In genomic region chr15:101442272-101442671, GRCh38 we compare ENCODE assay signal across 20 cellular contexts. TPM values are rescaled to one million over a fixed set of nuclear protein-coding genes. Genes with fewer than 3 reads are reported as not detected.
DNase-seq lines count a peak whose midpoint lies in the region; ATAC-seq and TF ChIP-seq lines count a peak whose summit lies in the region.
"Had no signal": no experiment of that assay in that cellular context is flagged by ENCODE, and none has a peak within 500 bp of the region (broad histone marks: within the 10 kb centered on the region; RNA-seq: fewer than 3 reads in every experiment).

No MANE protein-coding gene starts in this region.

- no peaks in the 10 kb centered on the region for H3K36me3 ChIP-seq in right atrium auricular region
- H3K36me3 ChIP-seq in Caco-2 (ENCODE audit: control insufficient read depth, insufficient read depth, low read length) = no peaks in the 10 kb centered on the region
- no peaks in the 10 kb centered on the region for H3K36me3 ChIP-seq in spleen
- H3K36me3 ChIP-seq: BE2C had no signal

- H3K4me3 ChIP-seq in right atrium auricular region (no peak overlapping the region), Caco-2 (ENCODE audit: low read depth, low read length) (no peak overlapping the region), spleen (no peak overlapping the region)
- H3K4me3 ChIP-seq: GM12878 had no signal

- intact Hi-C loops in Right ventricle myocardium superior (cut with DNase I) (no loop called here), Caco-2 (cut with micrococcal nuclease; ENCODE audit: unreplicated experiment) (no loop called here), spleen (cut with DNase I; ENCODE audit: low total_unique reads) (no loop called here), Calu3 (cut with micrococcal nuclease; ENCODE audit: unreplicated experiment) (no loop called here)

- TSS peak; percentile 9 for BruUV-seq in Caco-2 (replicated peaks; lab: Mats Ljungman, UMichigan)
- BruUV-seq in Calu3 (replicated peaks; lab: Mats Ljungman, UMichigan) = no TSS peak

- CTCF ChIA-PET in Caco-2 (lab: Charles Lee) = no interaction called here
- CTCF ChIA-PET in Calu3 (lab: Charles Lee) = interaction anchor here (0.6 kb wide), 1 partner anchor 481 kb away, joined by 3 read pairs; no protein-coding TSS in a partner anchor
- CTCF ChIA-PET in activated CD4-positive, alpha-beta T cell treated with anti-CD3 and anti-CD28 coated beads, Interleukin-2, amount 10 ng/mL, durations not matched to agents 7 days and 5 days (lab: Charles Lee) = no interaction called here

- H3K27me3 Mint-ChIP-seq in Caco-2 (ENCODE audit: insufficient read depth, unreplicated experiment) (no peaks in the 10 kb centered on the region), brain (peaks cover under 1% of the 10 kb centered on the region), Calu3 (ENCODE audit: unreplicated experiment) (no peaks in the 10 kb centered on the region)
- peaks cover 21% of the 10 kb centered on the region for H3K27me3 Mint-ChIP-seq in activated CD4-positive, alpha-beta T cell treated with anti-CD3 and anti-CD28 coated beads, Interleukin-2, amount 10 ng/mL, durations not matched to agents 7 days and 5 days

- 94 to 96% (median 94%) methylated on average over 6 of the region's 6 CpGs for WGBS in spleen, 5 donors

- H3K9me3 ChIP-seq in right atrium auricular region (no peaks in the 10 kb centered on the region), Caco-2 (no peaks in the 10 kb centered on the region), spleen (no peaks in the 10 kb centered on the region)
- H3K9me3 ChIP-seq: BE2C had no signal

- TF ChIP-seq POLR2A in spleen (IDR thresholded peaks at IDR 0.05) = no peak

- no peak overlapping the region for H3K27ac Mint-ChIP-seq in Caco-2 (ENCODE audit: unreplicated experiment)
- peak overlapping the region in 3 of 5 experiments; percentile 0 to 2 (median 1) for H3K27ac Mint-ChIP-seq in brain
- no peak overlapping the region for H3K27ac Mint-ChIP-seq in Calu3 (ENCODE audit: unreplicated experiment)
- no peak overlapping the region for H3K27ac Mint-ChIP-seq in activated CD4-positive, alpha-beta T cell treated with anti-CD3 and anti-CD28 coated beads, Interleukin-2, amount 10 ng/mL, durations not matched to agents 7 days and 5 days
- H3K27ac Mint-ChIP-seq: CD4-positive, alpha-beta memory T cell had no signal

- TF ChIP-seq CTCF in right atrium auricular region (IDR thresholded peaks at IDR 0.05) (no peak), Caco-2 (IDR thresholded peaks at IDR 0.05; ENCODE audit: insufficient read depth in 1 of 2, low read depth in 1 of 2, low read length in 1 of 2, severe bottlenecking in 1 of 2, unreplicated experiment in 1 of 2) (no peak), brain (conservative IDR thresholded peaks at IDR 0.05) (no peak), spleen (IDR thresholded peaks at IDR 0.05 in 8 of 11, conservative IDR thresholded peaks at IDR 0.05 in 3 of 11) (no peak), Calu3 (IDR thresholded peaks at IDR 0.05; ENCODE audit: unreplicated experiment) (no peak)

- H3K9me3 Mint-ChIP-seq in Caco-2 (ENCODE audit: unreplicated experiment) (no peaks in the 10 kb centered on the region), brain (peaks cover 0 to 15% (median 5%) of the 10 kb centered on the region in 5 experiments), Calu3 (ENCODE audit: low read depth, unreplicated experiment) (peaks cover 3% of the 10 kb centered on the region)
- no peaks in the 10 kb centered on the region for H3K9me3 Mint-ChIP-seq in activated CD4-positive, alpha-beta T cell treated with anti-CD3 and anti-CD28 coated beads, Interleukin-2, amount 10 ng/mL, durations not matched to agents 7 days and 5 days

- H3K27me3 ChIP-seq in right atrium auricular region (no peaks in the 10 kb centered on the region), Caco-2 (replicated peaks; ENCODE audit: control insufficient read depth, insufficient read depth, low read length) (no peaks in the 10 kb centered on the region), spleen (replicated peaks in 1 of 7) (peaks cover 0 to under 1% (median 0%) of the 10 kb centered on the region in 7 donors)
- H3K27me3 ChIP-seq: BE2C had no signal

- POLR2A ChIA-PET in Caco-2 (lab: Charles Lee) = no interaction called here
- POLR2A ChIA-PET in activated CD4-positive, alpha-beta T cell treated with anti-CD3 and anti-CD28 coated beads, Interleukin-2, amount 10 ng/mL, durations not matched to agents 7 days and 5 days (lab: Charles Lee) = interaction anchor here (0.6 kb wide), 1 partner anchor 18 kb away, joined by 3 read pairs; no protein-coding TSS in a partner anchor

- H3K4me3 Mint-ChIP-seq in Caco-2 (ENCODE audit: unreplicated experiment) = no peak overlapping the region
- H3K4me3 Mint-ChIP-seq in brain = no peak overlapping the region
- no peak overlapping the region for H3K4me3 Mint-ChIP-seq in Calu3 (ENCODE audit: low read depth, unreplicated experiment)
- H3K4me3 Mint-ChIP-seq in activated CD4-positive, alpha-beta T cell treated with anti-CD3 and anti-CD28 coated beads, Interleukin-2, amount 10 ng/mL, durations not matched to agents 7 days and 5 days = no peak overlapping the region

- peaks cover 26% of the 10 kb centered on the region for H3K36me3 Mint-ChIP-seq in Caco-2 (ENCODE audit: insufficient read depth, unreplicated experiment)
- peaks cover 14% of the 10 kb centered on the region for H3K36me3 Mint-ChIP-seq in brain
- H3K36me3 Mint-ChIP-seq in Calu3 (ENCODE audit: insufficient read depth, unreplicated experiment) = no peaks in the 10 kb centered on the region
- no peaks in the 10 kb centered on the region for H3K36me3 Mint-ChIP-seq in activated CD4-positive, alpha-beta T cell treated with anti-CD3 and anti-CD28 coated beads, Interleukin-2, amount 10 ng/mL, durations not matched to agents 7 days and 5 days (ENCODE audit: low read depth)
- H3K36me3 Mint-ChIP-seq: CD14-positive monocyte had no signal

- no peak for ATAC-seq in Right ventricle myocardium superior (ENCODE audit: poor library complexity)
- ATAC-seq: GM12878, HCT116 had no signal

- H3K4me1 Mint-ChIP-seq in Caco-2 (ENCODE audit: low read depth, unreplicated experiment) = peaks cover 50% of the 10 kb centered on the region
- peaks cover 50% of the 10 kb centered on the region for H3K4me1 Mint-ChIP-seq in brain
- H3K4me1 Mint-ChIP-seq in Calu3 (ENCODE audit: low read depth, unreplicated experiment) = peaks cover 20% of the 10 kb centered on the region
- H3K4me1 Mint-ChIP-seq in activated CD4-positive, alpha-beta T cell treated with anti-CD3 and anti-CD28 coated beads, Interleukin-2, amount 10 ng/mL, durations not matched to agents 7 days and 5 days = peaks cover 1% of the 10 kb centered on the region

- H3K4me1 ChIP-seq in right atrium auricular region (peaks cover 0 to 34% of the 10 kb centered on the region in 2 donors), Caco-2 (peaks cover 59% of the 10 kb centered on the region), spleen (peaks cover 15 to 69% (median 44%) of the 10 kb centered on the region in 6 donors)
- H3K4me1 ChIP-seq: BE2C had no signal

- DNase-seq in right atrium auricular region (ENCODE audit: low spot score) (peak; percentile 40), Right ventricle myocardium superior (no peak), Caco-2 (no peak), spleen (no peak), Calu3 (no peak), NCI-H2107 (lab: John Stamatoyannopoulos, UW) (no peak)
- no peak for DNase-seq in activated CD4-positive, alpha-beta T cell treated with anti-CD3 and anti-CD28 coated beads, Interleukin-2, amount 10 ng/mL, durations not matched to agents 7 days and 5 days
- DNase-seq: ACHN; BE2C; CD4-positive, alpha-beta memory T cell; DMS 273 treated with DMSO at 0.1 percent for 48 hours; DMS53; DND-41; EL; GOT3; H7 had no signal

- H3K27ac ChIP-seq in right atrium auricular region (peak overlapping the region in 1 of 2 donors; percentile 27), spleen (peak overlapping the region in 6 of 8 donors; percentile 41 to 75 (median 56))

RNA-seq across cellular contexts. Expression of gene PCSK6, which starts 47.2 kb away (rescaled TPM):
- total RNA-seq in right atrium auricular region (10 to 100 TPM; 14.4 to 19.9 TPM), Right ventricle myocardium superior (34.7 TPM), Caco-2 (2022) (69.5 and 70.6 TPM in 2 replicates), spleen (100 to 1,000 TPM; 167 to 403 (median 304) TPM), Calu3 (2022) (4.0 and 5.1 TPM in 2 replicates)
- polyA plus RNA-seq in brain (ENCODE audit: insufficient read depth, low read depth, low replicate concordance) (31.9 TPM), spleen (10 to 100 TPM in 2 of 3 donors, 1 to 10 TPM in 1; 10.0 to 39.8 (median 21.7) TPM)
- under 1 TPM; 0.46 to 0.74 TPM for total RNA-seq in activated CD4-positive, alpha-beta T cell treated with anti-CD3 and anti-CD28 coated beads, Interleukin-2, amount 10 ng/mL, durations not matched to agents 7 days and 5 days

Comparison
In these comparisons a context has a peak if more than half of its experiments do, and no peak if none do; other contexts are left out.
1. H3K27ac Mint-ChIP-seq: peak in brain (3 of 5); none in Caco-2 (single experiment), Calu3 (single experiment) and activated CD4-positive, alpha-beta T cell treated with anti-CD3 and anti-CD28 coated beads, Interleukin-2, amount 10 ng/mL, durations not matched to agents 7 days and 5 days (single experiment).